8 cellular contexts compared by ENCODE assay signal in the genomic region with DNA sequence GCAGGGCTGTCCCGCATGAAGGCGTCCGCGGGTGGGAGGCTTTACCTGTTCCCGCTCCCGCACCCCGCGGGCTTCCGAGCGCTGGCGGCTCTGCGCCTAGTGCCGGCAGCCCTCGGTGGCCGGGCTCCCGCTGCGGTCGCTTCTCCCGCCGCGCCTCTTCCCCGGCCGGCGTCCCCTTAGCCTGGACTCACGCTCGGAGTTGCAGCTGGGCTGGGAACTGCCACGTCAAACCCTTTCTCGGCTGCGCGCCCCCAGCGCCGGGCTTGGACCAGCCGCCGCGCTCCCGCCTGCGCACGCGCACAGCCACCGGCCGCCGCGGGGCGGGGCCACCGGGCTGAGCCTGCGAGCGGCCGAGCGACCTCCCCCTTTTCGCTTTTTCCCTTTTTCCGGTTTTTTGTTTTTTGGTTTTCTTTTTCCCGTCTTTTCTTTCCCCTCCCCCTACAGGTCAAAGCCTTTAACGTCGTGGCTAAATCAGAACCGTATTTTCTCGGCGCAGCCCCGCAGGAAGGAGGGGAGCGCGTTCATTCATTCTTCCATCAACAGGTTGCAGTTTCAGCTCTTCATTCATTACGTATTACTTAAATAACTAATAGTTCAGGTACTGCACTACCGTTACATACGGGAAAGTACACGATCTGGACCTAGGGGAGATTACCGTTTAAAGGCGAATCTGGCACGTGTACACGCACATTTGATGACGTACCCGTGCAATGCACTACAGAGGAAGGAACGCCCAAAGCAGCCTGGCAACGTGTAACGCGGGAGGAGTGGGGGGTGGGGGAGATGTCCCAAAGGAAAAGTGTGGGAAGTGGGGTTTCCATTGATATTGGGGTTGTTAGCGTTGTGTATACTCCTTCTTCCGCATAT. TPM values are rescaled to one million over a fixed set of nuclear protein-coding genes. Genes with fewer than 3 reads are reported as not detected.
A peak's percentile ranks its signal among the peaks of the same experiment; 100 is the strongest.
DNase-seq lines count a peak whose midpoint lies in the region; ATAC-seq, FAIRE-seq and TF ChIP-seq lines count a peak whose summit lies in the region.

Gene SEC24D (minus strand): TSS at position 231 of the 867 bp plus-strand sequence. CDS start 2,430 bp downstream, outside the sequence.

- CTCF ChIA-PET in activated CD4-positive, alpha-beta memory T cell treated with anti-CD3 and anti-CD28 coated beads for 36 hours (lab: Charles Lee), result interaction anchor here (1.3 to 1.9 kb wide), 3 partner anchors 11 to 29 kb away, joined by 4 to 6 read pairs (median 4); no protein-coding TSS in a partner anchor

- TF ChIP-seq POLR2A in lower leg skin (IDR thresholded peaks at IDR 0.05), result peak in 1 of 2 donors; percentile 37

- WGBS in lower leg skin, 2 donors, result 0% methylated on average over 54 to 76 of the region's 76 CpGs

- peaks cover 9 to 27% of the 10 kb centered on the region in 2 donors for H3K4me1 ChIP-seq in duodenal mucosa (ENCODE audit: control insufficient read depth in 1 of 2, insufficient read depth in 2 of 2, low read length in 2 of 2)

- peaks cover 3 to 16% of the 10 kb centered on the region in 2 donors for H3K36me3 ChIP-seq in duodenal mucosa (ENCODE audit: control insufficient read depth in 1 of 2, insufficient read depth in 2 of 2, low read length in 2 of 2)

- ATAC-seq in HG03442 (IDR thresholded peaks at IDR 0.05; ENCODE audit: unreplicated experiment), result peak; percentile 66

- no peaks in the 10 kb centered on the region for H3K9me3 ChIP-seq in duodenal mucosa (ENCODE audit: control insufficient read depth in 1 of 2, low read length in 2 of 2)

- FAIRE-seq in GM19239 (lab: Jason Lieb, UNC), result peak; percentile 87

- DNase-seq in C1 segment of cervical spinal cord (lab: John Stamatoyannopoulos, UW) (peak; percentile 3 to 92 (median 73)), GM19239 (ENCODE audit: insufficient read length, low spot score) (peak; percentile 83), NCI-H526 treated with DMSO at 0.1 percent for 48 hours (lab: John Stamatoyannopoulos, UW) (peak; percentile 61), lower leg skin (ENCODE audit: low spot score in 2 of 2) (peak; percentile 66 to 96)
- DNase-seq in activated CD4-positive, alpha-beta memory T cell treated with anti-CD3 and anti-CD28 coated beads for 36 hours, result peak; percentile 89
- peak; percentile 68 to 82 for DNase-seq in stimulated activated CD4-positive, alpha-beta T cell treated with anti-CD3 and anti-CD28 coated beads, Interleukin-4, amount 100 ng/mL, for 48 hours (ENCODE audit: low read depth in 2 of 2)

- intact Hi-C loops in activated CD4-positive, alpha-beta memory T cell treated with anti-CD3 and anti-CD28 coated beads for 36 hours (cut with micrococcal nuclease), result loop anchor here (1.0 to 10.0 kb wide), 7 partner anchors 10 to 559 kb away; partner anchors contain the start of gene METTL14
- intact Hi-C loops in lower leg skin (cut with DNase I; ENCODE audit: low total_unique reads), result no loop called here

- peak within 1 kb of the TSS; percentile 88 for H3K4me3 Mint-ChIP-seq in activated CD4-positive, alpha-beta memory T cell treated with anti-CD3 and anti-CD28 coated beads for 36 hours

- peak within 1 kb of the TSS; percentile 75 to 96 for H3K4me3 ChIP-seq in duodenal mucosa (ENCODE audit: low read depth in 1 of 2, low read length in 2 of 2)
- H3K4me3 ChIP-seq in lower leg skin (ENCODE audit: low read depth, poor library complexity, severe bottlenecking), result peak within 1 kb of the TSS; percentile 72

- no peaks in the 10 kb centered on the region for H3K27me3 Mint-ChIP-seq in activated CD4-positive, alpha-beta memory T cell treated with anti-CD3 and anti-CD28 coated beads for 36 hours

- peak within 1 kb of the TSS; percentile 83 to 92 for H3K9ac ChIP-seq in duodenal mucosa (ENCODE audit: low read depth in 1 of 2, low read length in 2 of 2)

- peak within 1 kb of the TSS; percentile 91 for H3K27ac Mint-ChIP-seq in activated CD4-positive, alpha-beta memory T cell treated with anti-CD3 and anti-CD28 coated beads for 36 hours

- H3K4me1 Mint-ChIP-seq in activated CD4-positive, alpha-beta memory T cell treated with anti-CD3 and anti-CD28 coated beads for 36 hours (ENCODE audit: low read depth), result peaks cover 22% of the 10 kb centered on the region

- POLR2A ChIA-PET in activated CD4-positive, alpha-beta memory T cell treated with anti-CD3 and anti-CD28 coated beads for 36 hours (lab: Charles Lee), result interaction anchor here (0.6 to 1.9 kb wide), 3 partner anchors 10 to 15 kb away, joined by 3 to 8 read pairs (median 3); no protein-coding TSS in a partner anchor

- no peaks in the 10 kb centered on the region for H3K9me3 Mint-ChIP-seq in activated CD4-positive, alpha-beta memory T cell treated with anti-CD3 and anti-CD28 coated beads for 36 hours

- H3K36me3 Mint-ChIP-seq in activated CD4-positive, alpha-beta memory T cell treated with anti-CD3 and anti-CD28 coated beads for 36 hours, result peaks cover 20% of the 10 kb centered on the region

- peak within 1 kb of the TSS; percentile 95 for H3K27ac ChIP-seq in duodenal mucosa (ENCODE audit: low read depth, low read length)

- H3K27me3 ChIP-seq in duodenal mucosa (ENCODE audit: control insufficient read depth in 1 of 2, insufficient read depth in 2 of 2, low read length in 2 of 2), result no peaks in the 10 kb centered on the region

- no peak for TF ChIP-seq CTCF in lower leg skin (IDR thresholded peaks at IDR 0.05)

RNA-seq across cellular contexts. Expression of gene SEC24D, which starts in this region (rescaled TPM):
- total RNA-seq in activated CD4-positive, alpha-beta memory T cell treated with anti-CD3 and anti-CD28 coated beads for 36 hours, result 10 to 100 TPM; 36.2 to 41.0 TPM
- total RNA-seq in lower leg skin, result 10 to 100 TPM in 3 of 4 donors, 1 to 10 TPM in 1; 8.0 to 14.8 (median 12.9) TPM

Comparison
In these comparisons a context has a peak if more than half of its experiments do, and no peak if none do; other contexts are left out.
1. Peak in every context shown above with its lines: DNase-seq, ATAC-seq, H3K4me3 ChIP-seq and H3K27ac ChIP-seq.